ENCODE assay signal across 1 cellular context in genomic region chr22:36913431-36914382, GRCh38.
TF ChIP-seq lines count a peak whose summit lies in the region.

CSF2RB (plus strand) TSS chr22:36913628; CDS start chr22:36922208, 8,580 bp downstream.

TF ChIP-seq in GM23338, 12 proteins besides CTCF, POLR2A, EP300 and RAD21 (continued from another document):
- TF ChIP-seq ZNF462 (CRISPR knock-in tag; IDR thresholded peaks at IDR 0.05) (no peak), EZH2 (IDR thresholded peaks at IDR 0.05; ENCODE audit: low read depth, unreplicated experiment) (no peak), CREB1 (CRISPR knock-in tag; IDR thresholded peaks at IDR 0.05; ENCODE audit: low read depth) (no peak), ZNF331 (CRISPR knock-in tag; IDR thresholded peaks at IDR 0.05; ENCODE audit: low read depth) (no peak), JUNB (IDR thresholded peaks at IDR 0.05; ENCODE audit: unreplicated experiment) (no peak), NANOG (IDR thresholded peaks at IDR 0.05; ENCODE audit: borderline replicate concordance) (no peak)
